ENCODE assay signal across 19 cellular contexts in the genomic region with DNA sequence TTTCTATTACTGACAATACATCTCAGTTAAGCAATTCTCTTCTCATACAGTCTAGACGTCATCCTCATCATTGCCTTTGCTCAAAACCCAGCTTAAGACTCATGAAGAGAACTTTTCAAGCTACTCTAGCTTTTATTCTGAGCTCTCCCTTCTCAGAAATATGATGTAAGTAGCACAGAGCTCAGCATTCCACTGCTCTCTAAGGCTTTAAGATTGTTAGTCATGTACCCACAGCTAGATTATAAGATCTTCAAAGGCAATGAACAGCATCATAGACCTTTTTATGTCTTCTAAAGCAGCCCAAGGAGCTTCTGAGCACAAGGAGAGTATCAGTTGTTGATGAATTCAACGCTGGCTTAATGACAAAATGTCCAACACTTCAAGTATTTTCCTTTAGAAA.
DNase-seq lines count a peak whose midpoint lies in the region; ATAC-seq, FAIRE-seq and TF ChIP-seq lines count a peak whose summit lies in the region.
"Had no signal": no experiment of that assay in that cellular context is flagged by ENCODE, and none has a peak within 500 bp of the region (broad histone marks: within the 10 kb centered on the region; RNA-seq: fewer than 3 reads in every experiment).

No MANE protein-coding gene starts in this region.

- H3K9me3 ChIP-seq in CD4-positive, alpha-beta T cell (ENCODE audit: control insufficient read depth, low read length), result no peaks in the 10 kb centered on the region
- H3K9me3 ChIP-seq in SJSA1 (replicated peaks) (no peaks in the 10 kb centered on the region), pancreas (no peaks in the 10 kb centered on the region), thyroid gland (no peaks in the 10 kb centered on the region)

- no peak overlapping the region for H3K27ac ChIP-seq in CD4-positive, alpha-beta T cell (ENCODE audit: low read depth, low read length)
- H3K27ac ChIP-seq in SJSA1 (peak overlapping the region; percentile 62; the same call in 1 of the 2 replicates), pancreas (no peak overlapping the region), thyroid gland (peak overlapping the region in 1 of 3 donors; percentile 31)

- no peak for TF ChIP-seq POLR2A in thyroid gland (IDR thresholded peaks at IDR 0.05)

- no peak for DNase-seq in CD4-positive, alpha-beta T cell
- no peak for DNase-seq in SJSA1 (ENCODE audit: low read depth in 1 of 2, low spot score in 2 of 2)
- DNase-seq in fibroblast of peridontal ligament (ENCODE audit: extremely low read depth), result peak; percentile 95
- no peak for DNase-seq in pancreas
- DNase-seq in urothelium cell line (ENCODE audit: low spot score), result no peak
- no peak for DNase-seq in NCI-H345 treated with DMSO at 0.1 percent for 48 hours (lab: John Stamatoyannopoulos, UW; ENCODE audit: unreplicated experiment)
- no peak for DNase-seq in thyroid gland
- DNase-seq: activated CD8-positive, alpha-beta memory T cell treated with anti-CD3 and anti-CD28 coated beads, Interleukin-2, amount 50 U/mL, for 4 hours; effector CD4-positive, alpha-beta T cell; GF-D8; NCI-H1417; NCI-H82; posterior cingulate gyrus; SIG-M5; stimulated activated CD4-positive, alpha-beta T cell treated with anti-CD3 and anti-CD28 coated beads, Interleukin-4, amount 100 ng/mL, for 4 hours had no signal

- H3K4me3 ChIP-seq in SJSA1, result no peak overlapping the region
- no peak overlapping the region for H3K4me3 ChIP-seq in pancreas
- no peak overlapping the region for H3K4me3 ChIP-seq in thyroid gland (replicated peaks in 1 of 3)
- H3K4me3 ChIP-seq: lung had no signal

- H3K27me3 ChIP-seq in CD4-positive, alpha-beta T cell (ENCODE audit: control insufficient read depth, insufficient read depth, low read length), result no peaks in the 10 kb centered on the region
- no peaks in the 10 kb centered on the region for H3K27me3 ChIP-seq in SJSA1 (replicated peaks)
- H3K27me3 ChIP-seq in pancreas, result no peaks in the 10 kb centered on the region
- H3K27me3 ChIP-seq in thyroid gland, result no peaks in the 10 kb centered on the region

- ATAC-seq in CD4-positive, alpha-beta T cell (ENCODE audit: poor library complexity), result peak; percentile 63
- ATAC-seq in pancreas (peak in 3 of 4 donors; percentile 10 to 25 (median 15)), HG03097 (IDR thresholded peaks at IDR 0.05; ENCODE audit: low FRiP score, unreplicated experiment) (no peak)

- POLR2A ChIA-PET in CD4-positive, alpha-beta T cell (lab: Charles Lee), result no interaction called here

- FAIRE-seq in pancreas (lab: Jason Lieb, UNC), result no peak
- no peak for FAIRE-seq in urothelium cell line (lab: Jason Lieb, UNC)

- no peaks in the 10 kb centered on the region for H3K36me3 Mint-ChIP-seq in CD4-positive, alpha-beta T cell (ENCODE audit: low read depth)
- H3K36me3 Mint-ChIP-seq: CD14-positive monocyte had no signal

- H3K36me3 ChIP-seq in SJSA1 (peaks cover 66% of the 10 kb centered on the region), pancreas (peaks cover 0 to 21% (median 7%) of the 10 kb centered on the region in 3 donors), thyroid gland (peaks cover 0 to 7% of the 10 kb centered on the region in 2 donors)

- intact Hi-C loops in CD4-positive, alpha-beta T cell (cut with DNase I, micrococcal nuclease), result no loop called here
- intact Hi-C loops in pancreas (cut with DNase I) (no loop called here), thyroid gland (cut with DNase I) (no loop called here)

- H3K4me1 ChIP-seq in SJSA1 (replicated peaks) (peaks cover 91% of the 10 kb centered on the region), pancreas (no peaks in the 10 kb centered on the region), thyroid gland (peaks cover 5 to 6% of the 10 kb centered on the region in 2 donors)

- 56 to 79% methylated on average over 2 of the region's 2 CpGs for WGBS in pancreas, 2 donors
- 85 to 87% methylated on average over 2 of the region's 2 CpGs for WGBS in thyroid gland, 2 donors

- no peaks in the 10 kb centered on the region for H3K9me3 Mint-ChIP-seq in CD4-positive, alpha-beta T cell
- H3K9me3 Mint-ChIP-seq: stimulated activated naive CD8-positive, alpha-beta T cell treated with anti-CD3 and anti-CD28 coated beads, Interleukin-15, Interleukin-2, amounts not matched to agents 100 ng/mL and 50 ng/mL, for 24 hours had no signal

- no peak overlapping the region for H3K4me3 Mint-ChIP-seq in CD4-positive, alpha-beta T cell
- H3K4me3 Mint-ChIP-seq: CD14-positive monocyte; stimulated activated naive CD8-positive, alpha-beta T cell treated with anti-CD3 and anti-CD28 coated beads, Interleukin-15, Interleukin-2, amounts not matched to agents 100 ng/mL and 50 ng/mL, for 24 hours had no signal

- H3K27ac Mint-ChIP-seq in CD4-positive, alpha-beta T cell, result peak overlapping the region; percentile 74
- H3K27ac Mint-ChIP-seq: CD14-positive monocyte; stimulated activated naive CD8-positive, alpha-beta T cell treated with anti-CD3 and anti-CD28 coated beads, Interleukin-15, Interleukin-2, amounts not matched to agents 100 ng/mL and 50 ng/mL, for 24 hours had no signal

- TF ChIP-seq CTCF in CD4-positive, alpha-beta T cell (IDR thresholded peaks at IDR 0.05), result no peak
- TF ChIP-seq CTCF in pancreas (IDR thresholded peaks at IDR 0.05), result no peak
- no peak for TF ChIP-seq CTCF in thyroid gland (IDR thresholded peaks at IDR 0.05)

- H3K27me3 Mint-ChIP-seq in CD4-positive, alpha-beta T cell, result no peaks in the 10 kb centered on the region
- H3K27me3 Mint-ChIP-seq: stimulated activated naive CD8-positive, alpha-beta T cell treated with anti-CD3 and anti-CD28 coated beads, Interleukin-15, Interleukin-2, amounts not matched to agents 100 ng/mL and 50 ng/mL, for 24 hours had no signal

- CTCF ChIA-PET in CD4-positive, alpha-beta T cell (lab: Charles Lee), result interaction anchor here (0.5 to 2.1 kb wide), 2 partner anchors 18 to 22 kb away, joined by 3 to 4 read pairs; no protein-coding TSS in a partner anchor

- peaks cover 19% of the 10 kb centered on the region for H3K4me1 Mint-ChIP-seq in CD4-positive, alpha-beta T cell (ENCODE audit: low read depth)
